ENCODE assay signal across 18 cellular contexts in genomic region chr17:10026786-10027046, GRCh38.
"Had no signal": no experiment of that assay in that cellular context is flagged by ENCODE, and none has a peak within 500 bp of the region (broad histone marks: within the 10 kb centered on the region; RNA-seq: fewer than 3 reads in every experiment).

No MANE protein-coding gene starts in this region.

- H3K9me3 ChIP-seq: prostate gland, right atrium auricular region, suprapubic skin, upper lobe of left lung had no signal

- H3K27me3 ChIP-seq: brain microvascular endothelial cell, right atrium auricular region, suprapubic skin, upper lobe of left lung had no signal

- H3K27ac Mint-ChIP-seq: activated CD4-positive, alpha-beta T cell treated with anti-CD3 and anti-CD28 coated beads, Interleukin-2, amount 10 ng/mL, durations not matched to agents 7 days and 5 days; activated CD8-positive, alpha-beta T cell treated with anti-CD3 and anti-CD28 coated beads, Interleukin-2, amount 10 ng/mL, durations not matched to agents 7 days and 5 days; activated naive CD4-positive, alpha-beta T cell treated with anti-CD3 and anti-CD28 coated beads for 36 hours; effector memory CD8-positive, alpha-beta T cell had no signal

- DNase-seq: activated CD4-positive, alpha-beta T cell treated with anti-CD3 and anti-CD28 coated beads, Interleukin-2, amount 10 ng/mL, durations not matched to agents 7 days and 5 days; activated CD8-positive, alpha-beta T cell treated with anti-CD3 and anti-CD28 coated beads, Interleukin-2, amount 10 ng/mL, durations not matched to agents 7 days and 5 days; activated naive CD4-positive, alpha-beta T cell treated with anti-CD3 and anti-CD28 coated beads for 36 hours; activated T-cell treated with anti-CD3 and anti-CD28 coated beads, Interleukin-2, amount 50 U/mL, for 4 hours; brain microvascular endothelial cell; cerebellar nuclear complex; effector memory CD8-positive, alpha-beta T cell; islet precursor cell; stimulated activated CD4-positive, alpha-beta T cell treated with anti-CD3 and anti-CD28 coated beads, Interleukin-2, amount 100 ng/mL, for 24 hours; stimulated activated naive CD8-positive, alpha-beta T cell treated with anti-CD3 and anti-CD28 coated beads, Interleukin-15, Interleukin-2, amounts not matched to agents 100 U/mL and 50 U/mL, for 24 hours; T-helper 1 cell; T-helper 9 cell; upper lobe of left lung had no signal

- H3K27ac ChIP-seq: brain microvascular endothelial cell, prostate gland, right atrium auricular region, suprapubic skin, upper lobe of left lung had no signal

- H3K4me3 Mint-ChIP-seq: activated CD4-positive, alpha-beta T cell treated with anti-CD3 and anti-CD28 coated beads, Interleukin-2, amount 10 ng/mL, durations not matched to agents 7 days and 5 days; activated CD8-positive, alpha-beta T cell treated with anti-CD3 and anti-CD28 coated beads, Interleukin-2, amount 10 ng/mL, durations not matched to agents 7 days and 5 days; activated naive CD4-positive, alpha-beta T cell treated with anti-CD3 and anti-CD28 coated beads for 36 hours; activated T-cell treated with anti-CD3 and anti-CD28 coated beads, Interleukin-2, amount 50 U/mL, for 4 hours; effector memory CD8-positive, alpha-beta T cell had no signal

- H3K27me3 Mint-ChIP-seq: activated CD4-positive, alpha-beta T cell treated with anti-CD3 and anti-CD28 coated beads, Interleukin-2, amount 10 ng/mL, durations not matched to agents 7 days and 5 days; effector memory CD8-positive, alpha-beta T cell had no signal

- H3K9me3 Mint-ChIP-seq: activated CD4-positive, alpha-beta T cell treated with anti-CD3 and anti-CD28 coated beads, Interleukin-2, amount 10 ng/mL, durations not matched to agents 7 days and 5 days; activated naive CD4-positive, alpha-beta T cell treated with anti-CD3 and anti-CD28 coated beads for 36 hours; activated T-cell treated with anti-CD3 and anti-CD28 coated beads, Interleukin-2, amount 50 U/mL, for 4 hours; effector memory CD8-positive, alpha-beta T cell; nephron had no signal

- H3K36me3 ChIP-seq: brain microvascular endothelial cell, prostate gland, upper lobe of left lung had no signal

- H3K4me1 ChIP-seq: prostate gland had no signal

- H3K4me3 ChIP-seq: lung, prostate gland, right atrium auricular region, suprapubic skin, upper lobe of left lung had no signal

- H3K4me1 Mint-ChIP-seq: activated CD4-positive, alpha-beta T cell treated with anti-CD3 and anti-CD28 coated beads, Interleukin-2, amount 10 ng/mL, durations not matched to agents 7 days and 5 days had no signal
